ENCODE assay signal across 8 cellular contexts in genomic region chr14:102362545-102363181, GRCh38. TPM values are rescaled to one million over a fixed set of nuclear protein-coding genes. Genes with fewer than 3 reads are reported as not detected.
DNase-seq lines count a peak whose midpoint lies in the region; ATAC-seq lines count a peak whose summit lies in the region.

TSS of gene CINP (minus strand) at chr14:102362890. CDS start at chr14:102362851, 39 bp downstream.
TSS of gene TECPR2 (plus strand) at chr14:102362941. CDS start at chr14:102376722, 13,781 bp downstream.

- H3K4me1 Mint-ChIP-seq in memory B cell: peaks cover 26% of the 10 kb centered on the region

- no peak within 1 kb of the TSS for H3K27ac Mint-ChIP-seq in memory B cell

- H3K9me3 ChIP-seq in effector memory CD4-positive, alpha-beta T cell (ENCODE audit: control insufficient read depth, low read length): no peaks in the 10 kb centered on the region

- peaks cover 14% of the 10 kb centered on the region for H3K4me1 ChIP-seq in effector memory CD4-positive, alpha-beta T cell (ENCODE audit: control insufficient read depth, insufficient read depth, low read length, poor library complexity, severe bottlenecking)

- peak within 1 kb of the TSS; percentile 86 for H3K4me3 ChIP-seq in effector memory CD4-positive, alpha-beta T cell (ENCODE audit: insufficient read depth, low read depth, low read length, poor library complexity, severe bottlenecking)

- H3K9me3 Mint-ChIP-seq in memory B cell: no peaks in the 10 kb centered on the region

- peak within 1 kb of the TSS; percentile 89 for H3K27ac ChIP-seq in effector memory CD4-positive, alpha-beta T cell (ENCODE audit: insufficient read depth, low read length, poor library complexity, severe bottlenecking)

- DNase-seq in COLO668 (lab: John Stamatoyannopoulos, UW; ENCODE audit: unreplicated experiment) (peak; percentile 99), HT1080 (ENCODE audit: low read depth) (peak; percentile 87), NOMO-1 (lab: John Stamatoyannopoulos, UW; ENCODE audit: unreplicated experiment in 2 of 2) (peak; percentile 91 to 95), memory B cell (ENCODE audit: low spot score in 2 of 2) (peak; percentile 88 to 89)
- peak; percentile 93 to 97 for DNase-seq in activated CD8-positive, alpha-beta memory T cell treated with anti-CD3 and anti-CD28 coated beads for 4 hours (ENCODE audit: low read depth in 2 of 2)
- peak; percentile 91 to 94 (median 93) for DNase-seq in effector memory CD4-positive, alpha-beta T cell
- peak; percentile 98 for DNase-seq in stimulated activated CD8-positive, alpha-beta memory T cell treated with anti-CD3 and anti-CD28 coated beads, Interleukin-12 subunit alpha, Interleukin-12 subunit beta, amount 100 ng/mL, for 1 hour (ENCODE audit: low read depth)

- no peaks in the 10 kb centered on the region for H3K27me3 Mint-ChIP-seq in memory B cell

- no peaks in the 10 kb centered on the region for H3K27me3 ChIP-seq in effector memory CD4-positive, alpha-beta T cell (replicated peaks; ENCODE audit: control insufficient read depth, insufficient read depth, low read length, poor library complexity, severe bottlenecking)

- H3K36me3 Mint-ChIP-seq in memory B cell: peaks cover 9% of the 10 kb centered on the region

- ATAC-seq in GM21360 (IDR thresholded peaks at IDR 0.05; ENCODE audit: unreplicated experiment) (peak; percentile 78), memory B cell (ENCODE audit: low read depth) (peak; percentile 94)

- peak within 1 kb of the TSS; percentile 90 for H3K4me3 Mint-ChIP-seq in memory B cell

- H3K36me3 ChIP-seq in effector memory CD4-positive, alpha-beta T cell (ENCODE audit: control insufficient read depth, insufficient read depth, low read length): peaks cover 8% of the 10 kb centered on the region

RNA-seq across cellular contexts. Expression of gene CINP, which starts in this region (rescaled TPM):
- 94.3 and 105 TPM in 2 replicates for total RNA-seq in HT1080 (2014; rRNA removed; shearing (Covaris generic))
- polyA plus RNA-seq in HT1080 (2015; cell fraction: cytosol; rRNA removed): 96.2 and 102 TPM in 2 replicates
- 47.7 and 48.8 TPM in 2 replicates for polyA plus RNA-seq in HT1080 (2015; cell fraction: nucleus; rRNA removed)

RNA-seq across cellular contexts. Expression of gene TECPR2, which starts in this region (rescaled TPM):
- 9.0 and 9.1 TPM in 2 replicates for total RNA-seq in HT1080 (2014; rRNA removed; shearing (Covaris generic))
- 5.8 and 13.2 TPM in 2 replicates for polyA plus RNA-seq in HT1080 (2015; cell fraction: cytosol; rRNA removed)
- 10.2 and 14.4 TPM in 2 replicates for polyA plus RNA-seq in HT1080 (2015; cell fraction: nucleus; rRNA removed)

Comparison
In these comparisons a context has a peak if more than half of its experiments do, and no peak if none do; other contexts are left out.
1. Peak in every context shown above with its lines: DNase-seq, ATAC-seq, H3K4me3 ChIP-seq and H3K27ac ChIP-seq.